Comparison of ENCODE assay signal across 8 cellular contexts in genomic region chr12:88391556-88391955, GRCh38.
DNase-seq lines count a peak whose midpoint lies in the region; ATAC-seq and TF ChIP-seq lines count a peak whose summit lies in the region.
"Had no signal": no experiment of that assay in that cellular context is flagged by ENCODE, and none has a peak within 500 bp of the region (broad histone marks: within the 10 kb centered on the region; RNA-seq: fewer than 3 reads in every experiment).

No MANE protein-coding gene starts in this region.

- DNase-seq in adipocyte (ENCODE audit: low read depth) (peak; percentile 90), skeletal muscle cell (ENCODE audit: low read depth) (peak; percentile 81), SIG-M5 treated with dmso at 0.1 percent for 504 hours (lab: John Stamatoyannopoulos, UW; ENCODE audit: unreplicated experiment) (no peak), lower leg skin (ENCODE audit: low spot score in 2 of 2) (no peak), Calu3 (no peak)
- DNase-seq: activated gamma-delta T cell had no signal

- H3K4me1 ChIP-seq in adipocyte (ENCODE audit: control insufficient read depth, insufficient read depth, low read length), result peaks cover 15% of the 10 kb centered on the region

- no peak overlapping the region for H3K4me3 Mint-ChIP-seq in Calu3 (ENCODE audit: low read depth, unreplicated experiment)

- H3K36me3 Mint-ChIP-seq in Calu3 (ENCODE audit: insufficient read depth, unreplicated experiment), result no peaks in the 10 kb centered on the region

- ATAC-seq in GM18907 (IDR thresholded peaks at IDR 0.05; ENCODE audit: unreplicated experiment) (peak; percentile 51), HG03103 (IDR thresholded peaks at IDR 0.05; ENCODE audit: low read depth, unreplicated experiment) (peak; percentile 50)

- H3K4me3 ChIP-seq in adipocyte (ENCODE audit: low read length) (no peak overlapping the region), skeletal muscle cell (ENCODE audit: low read depth, low read length) (no peak overlapping the region), lower leg skin (ENCODE audit: low read depth, poor library complexity, severe bottlenecking) (no peak overlapping the region)

- TF ChIP-seq POLR2A in lower leg skin (IDR thresholded peaks at IDR 0.05), result no peak

- no peaks in the 10 kb centered on the region for H3K36me3 ChIP-seq in adipocyte (ENCODE audit: control insufficient read depth, insufficient read depth, low read length, severe bottlenecking)

- no peaks in the 10 kb centered on the region for H3K9me3 Mint-ChIP-seq in Calu3 (ENCODE audit: low read depth, unreplicated experiment)

- H3K27me3 ChIP-seq in adipocyte (replicated peaks; ENCODE audit: control insufficient read depth, insufficient read depth, low read length), result no peaks in the 10 kb centered on the region

- no TSS peak for BruUV-seq in Calu3 (replicated peaks; lab: Mats Ljungman, UMichigan)

- no peaks in the 10 kb centered on the region for H3K4me1 Mint-ChIP-seq in Calu3 (ENCODE audit: low read depth, unreplicated experiment)

- H3K9ac ChIP-seq in adipocyte (ENCODE audit: low read length), result no peak overlapping the region

- H3K27ac Mint-ChIP-seq in Calu3 (ENCODE audit: unreplicated experiment), result no peak overlapping the region

- no peaks in the 10 kb centered on the region for H3K27me3 Mint-ChIP-seq in Calu3 (ENCODE audit: unreplicated experiment)

- TF ChIP-seq CTCF in lower leg skin (IDR thresholded peaks at IDR 0.05) (no peak), Calu3 (IDR thresholded peaks at IDR 0.05; ENCODE audit: unreplicated experiment) (no peak)

- H3K9me3 ChIP-seq in adipocyte (ENCODE audit: control insufficient read depth, low read length), result no peaks in the 10 kb centered on the region

- WGBS in lower leg skin, 2 donors, result 4 to 8% methylated on average over 1 of the region's 1 CpG

- CTCF ChIA-PET in Calu3 (lab: Charles Lee), result no interaction called here

- intact Hi-C loops in lower leg skin (cut with DNase I; ENCODE audit: low total_unique reads) (no loop called here), Calu3 (cut with micrococcal nuclease; ENCODE audit: unreplicated experiment) (loop anchor here (5.0 to 10.0 kb wide), 2 partner anchors 239 to 603 kb away; no protein-coding TSS in a partner anchor)

Comparison
In these comparisons a context has a peak if more than half of its experiments do, and no peak if none do; other contexts are left out.
1. DNase-seq: peak in adipocyte (single experiment) and skeletal muscle cell (single experiment); none in SIG-M5 treated with dmso at 0.1 percent for 504 hours (single experiment), lower leg skin (0 of 2) and Calu3 (single experiment).